Comparison of ENCODE assay signal across 9 cellular contexts in genomic region chr9:33125871-33126822, GRCh38. TPM values are rescaled to one million over a fixed set of nuclear protein-coding genes. Genes with fewer than 3 reads are reported as not detected.
DNase-seq lines count a peak whose midpoint lies in the region; ATAC-seq, FAIRE-seq and TF ChIP-seq lines count a peak whose summit lies in the region.
"Had no signal": no experiment of that assay in that cellular context is flagged by ENCODE, and none has a peak within 500 bp of the region (broad histone marks: within the 10 kb centered on the region; RNA-seq: fewer than 3 reads in every experiment).

No MANE protein-coding gene starts in this region.

- H3K4me2 ChIP-seq in K562 (ENCODE audit: insufficient read depth, low read length) (no peak overlapping the region), parathyroid adenoma (ENCODE audit: low read length) (no peak overlapping the region), OCI-LY7 (ENCODE audit: low read length) (no peak overlapping the region)

- intact Hi-C loops in K562 (cut with micrococcal nuclease): no loop called here
- intact Hi-C loops in OCI-LY7 (cut with micrococcal nuclease; ENCODE audit: unreplicated experiment): no loop called here

- TF ChIP-seq RAD21 in K562 (CRISPR knock-in tag; conservative IDR thresholded peaks at IDR 0.05 in 1 of 2, IDR thresholded peaks at IDR 0.05 in 1 of 2): no peak

- no peaks in the 10 kb centered on the region for H3K27me3 ChIP-seq in K562 (ENCODE audit: control insufficient read depth in 2 of 2, insufficient read depth in 2 of 2, low read length in 2 of 2)
- H3K27me3 ChIP-seq in parathyroid adenoma (ENCODE audit: control insufficient read depth, insufficient read depth, low read length): no peaks in the 10 kb centered on the region

- no peaks in the 10 kb centered on the region for H3K79me2 ChIP-seq in K562 (ENCODE audit: control insufficient read depth, insufficient read depth, low read length)
- H3K79me2 ChIP-seq in parathyroid adenoma: peaks cover 23% of the 10 kb centered on the region
- H3K79me2 ChIP-seq in OCI-LY7 (ENCODE audit: insufficient read depth, low read depth, low read length): no peaks in the 10 kb centered on the region

- TF ChIP-seq CTCF in K562 (IDR thresholded peaks at IDR 0.05 in 2 of 3, conservative IDR thresholded peaks at IDR 0.05 in 1 of 3; ENCODE audit: insufficient read depth in 2 of 3, low read depth in 1 of 3, low read length in 3 of 3) (no peak), parathyroid adenoma (IDR thresholded peaks at IDR 0.05) (no peak), OCI-LY7 (conservative IDR thresholded peaks at IDR 0.05; ENCODE audit: low read length) (no peak)

- 14% methylated on average over 5 of the region's 8 CpGs for WGBS in K562 (ENCODE audit: insufficient coverage, low coverage, missing lambda C conversion rate)

- BruUV-seq in K562 (replicated peaks; lab: Mats Ljungman, UMichigan) (no TSS peak), OCI-LY7 (replicated peaks; lab: Mats Ljungman, UMichigan) (no TSS peak)

- in situ Hi-C loops in K562 (cut with MboI): no loop called here

- peak; percentile 38 for ATAC-seq in GM18519 (IDR thresholded peaks at IDR 0.05; ENCODE audit: low FRiP score, unreplicated experiment)
- ATAC-seq in HG03135 (IDR thresholded peaks at IDR 0.05; ENCODE audit: unreplicated experiment): peak; percentile 69
- peak; percentile 85 for ATAC-seq in K562

- no peak overlapping the region; the same call in 2 of the 3 replicates for H3K27ac ChIP-seq in K562 (ENCODE audit: extremely low read depth, low read depth, low read length)
- H3K27ac ChIP-seq in parathyroid adenoma: peak overlapping the region; percentile 7
- H3K27ac ChIP-seq in OCI-LY7 (ENCODE audit: low read depth, low read length, poor library complexity, severe bottlenecking): no peak overlapping the region

- no peaks in the 10 kb centered on the region for H3K9me3 ChIP-seq in K562 (replicated peaks; ENCODE audit: control insufficient read depth, insufficient read depth, low read depth, low read length)
- H3K9me3 ChIP-seq in parathyroid adenoma (ENCODE audit: control insufficient read depth, low read length): no peaks in the 10 kb centered on the region
- H3K9me3 ChIP-seq in OCI-LY7 (ENCODE audit: low read length): no peaks in the 10 kb centered on the region

- H3K9me2 ChIP-seq in OCI-LY7 (ENCODE audit: insufficient read depth, low read length): no peaks in the 10 kb centered on the region

- H3K4me3 ChIP-seq in K562 (no peak overlapping the region), parathyroid adenoma (ENCODE audit: low read depth, low read length) (no peak overlapping the region), OCI-LY7 (ENCODE audit: low read depth, low read length, poor library complexity, severe bottlenecking) (no peak overlapping the region)

- POLR2A ChIA-PET in K562 (lab: Yijun Ruan, JAX) (interaction anchor here (0.7 to 1.9 kb wide), 3 partner anchors 9 to 14 kb away, joined by 3 to 6 read pairs (median 5); no protein-coding TSS in a partner anchor), OCI-LY7 (lab: Charles Lee) (interaction anchor here (0.6 to 1.5 kb wide), 5 partner anchors 14 to 63 kb away, joined by 3 to 4 read pairs (median 3); partner anchors contain the start of gene SMU1)

- no peak overlapping the region for H2AFZ ChIP-seq in K562 (ENCODE audit: low read depth, low read length)
- no peak overlapping the region for H2AFZ ChIP-seq in parathyroid adenoma
- no peak overlapping the region for H2AFZ ChIP-seq in OCI-LY7 (ENCODE audit: low read length)

- CTCF ChIA-PET in K562 (lab: Yijun Ruan, JAX; ENCODE audit: low intra/inter-chr PET ratio) (no interaction called here), OCI-LY7 (lab: Charles Lee; ENCODE audit: unreplicated experiment) (no interaction called here)

- no peak for TF ChIP-seq POLR2A in K562 (conservative IDR thresholded peaks at IDR 0.05)

- peaks cover 0 to 6% of the 10 kb centered on the region in 2 experiments; a peak in 3 of 5 replicates for H3K4me1 ChIP-seq in K562 (replicated peaks in 1 of 2; ENCODE audit: control insufficient read depth in 2 of 2, insufficient read depth in 2 of 2, low read length in 2 of 2)
- H3K4me1 ChIP-seq in parathyroid adenoma: peaks cover 16% of the 10 kb centered on the region
- H3K4me1 ChIP-seq in OCI-LY7 (ENCODE audit: insufficient read depth, low read length, poor library complexity, severe bottlenecking): peaks cover 11% of the 10 kb centered on the region

- H3K9ac ChIP-seq in K562 (ENCODE audit: insufficient read depth in 1 of 2, low read depth in 2 of 2, low read length in 2 of 2) (no peak overlapping the region), parathyroid adenoma (no peak overlapping the region)

- TF ChIP-seq EP300 in K562 (IDR thresholded peaks at IDR 0.05; ENCODE audit: low read length): no peak

- no peaks in the 10 kb centered on the region for H3K9me1 ChIP-seq in K562 (ENCODE audit: control insufficient read depth, insufficient read depth, low read length)

- H3K36me3 ChIP-seq in K562 (ENCODE audit: control insufficient read depth, insufficient read depth, low read length): peaks cover 39% of the 10 kb centered on the region; the same call in 2 of the 3 replicates
- H3K36me3 ChIP-seq in parathyroid adenoma (ENCODE audit: control insufficient read depth, insufficient read depth, low read length): no peaks in the 10 kb centered on the region
- H3K36me3 ChIP-seq in OCI-LY7 (ENCODE audit: insufficient read depth, low read length): peaks cover 39% of the 10 kb centered on the region

- peaks cover 1% of the 10 kb centered on the region; the same call in 1 of the 2 replicates for H4K20me1 ChIP-seq in K562 (replicated peaks; ENCODE audit: control insufficient read depth, insufficient read depth, low read length)
- no peaks in the 10 kb centered on the region for H4K20me1 ChIP-seq in OCI-LY7 (ENCODE audit: insufficient read depth, low read length)

- peak; percentile 81 for FAIRE-seq in K562 (lab: Jason Lieb, UNC)
- FAIRE-seq: TTC549 had no signal

- DNase-seq in K562 (ENCODE audit: extremely low read depth in 1 of 4, low spot score in 3 of 4) (peak in 3 of 4 experiments; percentile 27 to 44 (median 28)), DMS53 (lab: John Stamatoyannopoulos, UW) (no peak), OCI-LY7 (ENCODE audit: low spot score) (no peak), T-helper 9 cell (no peak)
- no peak for DNase-seq in activated naive CD4-positive, alpha-beta T cell treated with anti-CD3 and anti-CD28 coated beads, Interleukin-2, amount 50 U/mL, for 16 hours

TF ChIP-seq in K562, 482 proteins besides CTCF, POLR2A, EP300 and RAD21 (continues in another document):
- TF ChIP-seq JUN (IDR thresholded peaks at IDR 0.05; ENCODE audit: borderline replicate concordance, low read depth, low read length): peak; percentile 41; the same call in 1 of the 2 replicates
- no peak for TF ChIP-seq JUN (CRISPR knock-in tag; IDR thresholded peaks at IDR 0.05; ENCODE audit: borderline replicate concordance)
- TF ChIP-seq JUND (IDR thresholded peaks at IDR 0.05; ENCODE audit: borderline replicate concordance, low read depth, low read length): peak; percentile 62; the same call in 1 of the 2 replicates
- TF ChIP-seq JUND (tag; IDR thresholded peaks at IDR 0.05; ENCODE audit: borderline replicate concordance, low read depth, low read length): peak; percentile 52; the same call in 1 of the 3 replicates

RNA-seq across cellular contexts. Expression of gene B4GALT1, which starts 41.0 kb away (rescaled TPM):
- total RNA-seq in K562 (2011; cell fraction: chromatin; rRNA removed; ENCODE audit: low replicate concordance): 14.7 and 14.9 TPM in 2 replicates
- total RNA-seq in K562 (2011; cell fraction: nucleolus; rRNA removed): 17.9 and 22.7 TPM in 2 replicates
- 32.8 and 52.0 TPM in 2 replicates for total RNA-seq in K562 (2011; cell fraction: nucleoplasm; rRNA removed)
- 7.1 and 8.7 TPM in 2 replicates for total RNA-seq in K562 (2014; rRNA removed)
- 4.4 and 4.8 TPM in 2 replicates for total RNA-seq in K562 (2014; rRNA removed; fragmentation: Illumina TruSeq; extraction: Trizol)
- total RNA-seq in K562 (2015; rRNA removed; fragmentation: Illumina TruSeq; extraction: Trizol): 3.7 and 4.1 TPM in 2 replicates
- 22.0 and 26.8 TPM in 2 replicates for total RNA-seq in K562 (2021)
- 9.6 and 10.1 TPM in 2 replicates for polyA plus RNA-seq in K562 (2011; rRNA removed)
- polyA plus RNA-seq in K562 (2011; cell fraction: cytosol; rRNA removed): 13.7 and 14.3 TPM in 2 replicates
- 5.3 and 6.6 TPM in 2 replicates for polyA plus RNA-seq in K562 (2011; cell fraction: nucleus; rRNA removed)
- polyA plus RNA-seq in K562 (2012): 16.9 and 32.7 TPM in 2 replicates
- polyA plus RNA-seq in K562 (2014; fragmentation: Illumina TruSeq; extraction: Trizol): 21.4 and 23.8 TPM in 2 replicates
- polyA plus RNA-seq in K562 (2014; fragmentation: Nextera tagmentation; extraction: Ambion mirVana): 1 to 10 TPM; 5.2 to 6.0 TPM
- 10.7 and 13.2 TPM in 2 replicates for polyA plus RNA-seq in K562 (2014; rRNA removed)
- polyA minus RNA-seq in K562 (2011; rRNA and poly(A)+ RNA removed): 16.0 and 18.9 TPM in 2 replicates
- polyA minus RNA-seq in K562 (2011; cell fraction: cytosol; rRNA and poly(A)+ RNA removed): 15.1 and 15.4 TPM in 2 replicates
- 3.9 and 4.0 TPM in 2 replicates for polyA minus RNA-seq in K562 (2011; cell fraction: nucleus; rRNA and poly(A)+ RNA removed)
- 8.1 and 12.8 TPM in 2 replicates for total RNA-seq in OCI-LY7 (2014; rRNA removed; shearing (Covaris generic))
- total RNA-seq in OCI-LY7 (2022): 38.7 and 43.7 TPM in 2 replicates

RNA-seq across cellular contexts. Expression of gene SMU1, which starts 49.7 kb away (rescaled TPM):
- 8.0 and 11.2 TPM in 2 replicates for total RNA-seq in K562 (2011; cell fraction: chromatin; rRNA removed; ENCODE audit: low replicate concordance)
- 5.5 and 6.1 TPM in 2 replicates for total RNA-seq in K562 (2011; cell fraction: nucleolus; rRNA removed)
- total RNA-seq in K562 (2011; cell fraction: nucleoplasm; rRNA removed): 10.1 and 13.2 TPM in 2 replicates
- total RNA-seq in K562 (2014; rRNA removed): 16.0 and 17.0 TPM in 2 replicates
- 33.4 and 35.9 TPM in 2 replicates for total RNA-seq in K562 (2014; rRNA removed; fragmentation: Illumina TruSeq; extraction: Trizol)
- total RNA-seq in K562 (2015; rRNA removed; fragmentation: Illumina TruSeq; extraction: Trizol): 27.6 and 28.2 TPM in 2 replicates
- total RNA-seq in K562 (2021): 19.1 and 21.7 TPM in 2 replicates
- 15.3 and 20.7 TPM in 2 replicates for polyA plus RNA-seq in K562 (2011; rRNA removed)
- 6.5 and 9.6 TPM in 2 replicates for polyA plus RNA-seq in K562 (2011; cell fraction: cytosol; rRNA removed)
- 3.6 and 4.4 TPM in 2 replicates for polyA plus RNA-seq in K562 (2011; cell fraction: nucleus; rRNA removed)
- 7.4 and 14.3 TPM in 2 replicates for polyA plus RNA-seq in K562 (2012)
- polyA plus RNA-seq in K562 (2014; fragmentation: Illumina TruSeq; extraction: Trizol): 16.6 and 17.9 TPM in 2 replicates
- 10 to 100 TPM; 20.5 to 23.9 TPM for polyA plus RNA-seq in K562 (2014; fragmentation: Nextera tagmentation; extraction: Ambion mirVana)
- polyA plus RNA-seq in K562 (2014; rRNA removed): 13.2 and 15.0 TPM in 2 replicates
- 33.3 and 40.4 TPM in 2 replicates for polyA minus RNA-seq in K562 (2011; rRNA and poly(A)+ RNA removed)
- polyA minus RNA-seq in K562 (2011; cell fraction: cytosol; rRNA and poly(A)+ RNA removed): 10.6 and 16.2 TPM in 2 replicates
- polyA minus RNA-seq in K562 (2011; cell fraction: nucleus; rRNA and poly(A)+ RNA removed): 3.2 and 6.1 TPM in 2 replicates
- total RNA-seq in OCI-LY7 (2014; rRNA removed; shearing (Covaris generic)): 20.0 and 22.0 TPM in 2 replicates
- 26.7 and 27.9 TPM in 2 replicates for total RNA-seq in OCI-LY7 (2022)

Comparison
In these comparisons a context has a peak if more than half of its experiments do, and no peak if none do; other contexts are left out.
1. DNase-seq: peak in K562 (3 of 4); none in activated naive CD4-positive, alpha-beta T cell treated with anti-CD3 and anti-CD28 coated beads, Interleukin-2, amount 50 U/mL, for 16 hours (single experiment), DMS53 (single experiment), OCI-LY7 (single experiment) and T-helper 9 cell (single experiment).
2. Peak in every context shown above with its lines, with median percentiles within 50 percentile points of each other: ATAC-seq.